ENCODE assay signal across 8 cellular contexts in genomic region chr1:202615501-202616354, GRCh38.
DNase-seq lines count a peak whose midpoint lies in the region; ATAC-seq lines count a peak whose summit lies in the region.

No MANE protein-coding gene starts in this region.

- peak overlapping the region; percentile 42 for H3K56ac ChIP-seq in mesendoderm (ENCODE audit: low read length)

- peaks cover 6% of the 10 kb centered on the region for H3K4me1 ChIP-seq in mesendoderm (ENCODE audit: control insufficient read depth, low read depth, low read length)

- no peak overlapping the region for H2AK5ac ChIP-seq in mesendoderm (ENCODE audit: low read length)

- H3K27ac ChIP-seq in mesendoderm (ENCODE audit: low read depth, low read length), result no peak overlapping the region

- no peaks in the 10 kb centered on the region for H3K36me3 ChIP-seq in mesendoderm (ENCODE audit: control insufficient read depth, insufficient read depth, low read length)

- DNase-seq in GF-D8 (lab: John Stamatoyannopoulos, UW) (peak; percentile 96), HS-27A (ENCODE audit: low read depth) (peak; percentile 66), mesendoderm (no peak), islet precursor cell (no peak), dedifferentiated amniotic fluid mesenchymal stem cell (ENCODE audit: extremely low spot score) (no peak)
- peak; percentile 19 for DNase-seq in activated naive CD8-positive, alpha-beta T cell treated with anti-CD3 and anti-CD28 coated beads, Interleukin-2, amount 50 U/mL, for 24 hours
- no peak for DNase-seq in effector CD8-positive, alpha-beta T cell (lab: John Stamatoyannopoulos, UW)

- H4K8ac ChIP-seq in mesendoderm (ENCODE audit: low read depth, low read length), result no peak overlapping the region

- peak overlapping the region; percentile 0 for H3K27ac Mint-ChIP-seq in activated naive CD8-positive, alpha-beta T cell treated with anti-CD3 and anti-CD28 coated beads, Interleukin-2, amount 50 U/mL, for 24 hours

- H3K36me3 Mint-ChIP-seq in activated naive CD8-positive, alpha-beta T cell treated with anti-CD3 and anti-CD28 coated beads, Interleukin-2, amount 50 U/mL, for 24 hours (ENCODE audit: low read depth), result no peaks in the 10 kb centered on the region

- H3K4me2 ChIP-seq in mesendoderm (ENCODE audit: low read length), result no peak overlapping the region

- no peaks in the 10 kb centered on the region for H3K9me3 Mint-ChIP-seq in activated naive CD8-positive, alpha-beta T cell treated with anti-CD3 and anti-CD28 coated beads, Interleukin-2, amount 50 U/mL, for 24 hours

- H2BK5ac ChIP-seq in mesendoderm (ENCODE audit: low read length), result no peak overlapping the region

- H3K4me1 Mint-ChIP-seq in activated naive CD8-positive, alpha-beta T cell treated with anti-CD3 and anti-CD28 coated beads, Interleukin-2, amount 50 U/mL, for 24 hours, result peaks cover 35% of the 10 kb centered on the region

- WGBS in mesendoderm (ENCODE audit: extremely low coverage, insufficient coverage, low lambda C conversion rate), result no CpG with 5 or more reads among the region's 11 CpGs

- H3K4ac ChIP-seq in mesendoderm (ENCODE audit: low read depth, low read length), result no peak overlapping the region

- peaks cover 25% of the 10 kb centered on the region for H3K27me3 Mint-ChIP-seq in activated naive CD8-positive, alpha-beta T cell treated with anti-CD3 and anti-CD28 coated beads, Interleukin-2, amount 50 U/mL, for 24 hours

- H3K79me1 ChIP-seq in mesendoderm (ENCODE audit: low read length), result no peaks in the 10 kb centered on the region

- H3K27me3 ChIP-seq in mesendoderm (ENCODE audit: insufficient read depth, low read length, poor library complexity), result no peaks in the 10 kb centered on the region

- no peak overlapping the region for H3K23ac ChIP-seq in mesendoderm (ENCODE audit: low read length)

- H3K4me3 ChIP-seq in mesendoderm (ENCODE audit: low read length), result no peak overlapping the region

- H2BK120ac ChIP-seq in mesendoderm (ENCODE audit: low read depth, low read length), result no peak overlapping the region

- H3K79me2 ChIP-seq in mesendoderm (ENCODE audit: control insufficient read depth, insufficient read depth, low read length), result no peaks in the 10 kb centered on the region

- no peak overlapping the region for H4K5ac ChIP-seq in mesendoderm (ENCODE audit: low read length)

- no peak overlapping the region for H3K9ac ChIP-seq in mesendoderm (ENCODE audit: low read length)

- no peak overlapping the region for H3K18ac ChIP-seq in mesendoderm (ENCODE audit: low read length)

- H3K4me3 Mint-ChIP-seq in activated naive CD8-positive, alpha-beta T cell treated with anti-CD3 and anti-CD28 coated beads, Interleukin-2, amount 50 U/mL, for 24 hours, result peak overlapping the region; percentile 19

- H2BK15ac ChIP-seq in mesendoderm (replicated peaks; ENCODE audit: low read depth), result no peak overlapping the region

- ATAC-seq in GM21515 (IDR thresholded peaks at IDR 0.05; ENCODE audit: unreplicated experiment), result peak; percentile 80
- ATAC-seq in activated naive CD8-positive, alpha-beta T cell treated with anti-CD3 and anti-CD28 coated beads, Interleukin-2, amount 50 U/mL, for 24 hours, result peak; percentile 42

Comparison
In these comparisons a context has a peak if more than half of its experiments do, and no peak if none do; other contexts are left out.
1. DNase-seq: peak in GF-D8 (single experiment), HS-27A (single experiment) and activated naive CD8-positive, alpha-beta T cell treated with anti-CD3 and anti-CD28 coated beads, Interleukin-2, amount 50 U/mL, for 24 hours (single experiment); none in mesendoderm (single experiment), islet precursor cell (single experiment), dedifferentiated amniotic fluid mesenchymal stem cell (single experiment) and effector CD8-positive, alpha-beta T cell (single experiment).